Comparison of ENCODE assay signal across 29 cellular contexts in genomic region chr12:109707470-109707821, GRCh38. TPM values are rescaled to one million over a fixed set of nuclear protein-coding genes. Genes with fewer than 3 reads are reported as not detected.
"Had no signal": no experiment of that assay in that cellular context is flagged by ENCODE, and none has a peak within 500 bp of the region (broad histone marks: within the 10 kb centered on the region; RNA-seq: fewer than 3 reads in every experiment).

No MANE protein-coding gene starts in this region.

- H3K27me3 ChIP-seq: vagina had no signal

- H3K4me2 ChIP-seq: SK-N-SH had no signal

- ATAC-seq: activated CD8-positive, alpha-beta memory T cell treated with anti-CD3 and anti-CD28 coated beads, Interleukin-2, amount 10 ng/mL, durations not matched to agents 7 days and 5 days; activated CD8-positive, alpha-beta T cell treated with anti-CD3 and anti-CD28 coated beads, Interleukin-2, amount 10 ng/mL, durations not matched to agents 7 days and 5 days; gastroesophageal sphincter; right cardiac atrium; stimulated activated naive CD8-positive, alpha-beta T cell treated with anti-CD3 and anti-CD28 coated beads, Interleukin-15, Interleukin-2, amounts not matched to agents 100 U/mL and 50 U/mL, for 24 hours had no signal

- H3K36me3 ChIP-seq: brain microvascular endothelial cell, gastroesophageal sphincter, thoracic aorta, vagina had no signal

- H3K27ac Mint-ChIP-seq: activated CD8-positive, alpha-beta memory T cell treated with anti-CD3 and anti-CD28 coated beads, Interleukin-2, amount 10 ng/mL, durations not matched to agents 7 days and 5 days; activated CD8-positive, alpha-beta T cell treated with anti-CD3 and anti-CD28 coated beads, Interleukin-2, amount 10 ng/mL, durations not matched to agents 7 days and 5 days; activated naive CD8-positive, alpha-beta T cell; immature natural killer cell; nephron progenitor cell; T-helper 1 cell treated with Interleukin-12 subunit alpha and Interleukin-12 subunit beta and Interleukin-4 antibody, amounts not matched to agents 30 μg/mL and 1 μg/mL, for 36 hours had no signal

- H2AFZ ChIP-seq: parathyroid adenoma had no signal

- H3K4me1 Mint-ChIP-seq: activated CD8-positive, alpha-beta memory T cell treated with anti-CD3 and anti-CD28 coated beads, Interleukin-2, amount 10 ng/mL, durations not matched to agents 7 days and 5 days; immature natural killer cell had no signal

- H3K4me3 Mint-ChIP-seq: activated CD8-positive, alpha-beta memory T cell treated with anti-CD3 and anti-CD28 coated beads, Interleukin-2, amount 10 ng/mL, durations not matched to agents 7 days and 5 days; activated CD8-positive, alpha-beta T cell treated with anti-CD3 and anti-CD28 coated beads, Interleukin-2, amount 10 ng/mL, durations not matched to agents 7 days and 5 days; activated naive CD8-positive, alpha-beta T cell; immature natural killer cell; nephron progenitor cell; T-helper 1 cell treated with Interleukin-12 subunit alpha and Interleukin-12 subunit beta and Interleukin-4 antibody, amounts not matched to agents 30 μg/mL and 1 μg/mL, for 36 hours had no signal

- H3K4me3 ChIP-seq: gastroesophageal sphincter, lung, mucosa of descending colon, thoracic aorta, vagina had no signal

- H3K27ac ChIP-seq: brain microvascular endothelial cell, gastroesophageal sphincter, parathyroid adenoma, thoracic aorta, vagina had no signal

- H3K4me1 ChIP-seq: vagina had no signal

- H3K9me3 ChIP-seq: gastroesophageal sphincter, mucosa of descending colon, SK-N-SH, thoracic aorta, vagina had no signal

- FAIRE-seq: endothelial cell of umbilical vein, TTC549 had no signal

- H3K79me2 ChIP-seq: parathyroid adenoma had no signal

- H3K9me3 Mint-ChIP-seq: immature natural killer cell; nephron progenitor cell; T-helper 1 cell treated with Interleukin-12 subunit alpha and Interleukin-12 subunit beta and Interleukin-4 antibody, amounts not matched to agents 30 μg/mL and 1 μg/mL, for 36 hours had no signal

- H3K36me3 Mint-ChIP-seq: activated CD8-positive, alpha-beta memory T cell treated with anti-CD3 and anti-CD28 coated beads, Interleukin-2, amount 10 ng/mL, durations not matched to agents 7 days and 5 days; activated naive CD8-positive, alpha-beta T cell; immature natural killer cell had no signal

- H3K9ac ChIP-seq: parathyroid adenoma, SK-N-SH had no signal

- DNase-seq: activated CD4-positive, alpha-beta T cell treated with anti-CD3 and anti-CD28 coated beads, Interleukin-2, amount 50 U/mL, for 1 hour; activated CD4-positive, CD25-positive, alpha-beta regulatory T cell treated with anti-CD3 and anti-CD28 coated beads, Interleukin-2, amount 50 U/mL, for 72 hours; activated CD8-positive, alpha-beta memory T cell treated with anti-CD3 and anti-CD28 coated beads, Interleukin-2, amount 10 ng/mL, durations not matched to agents 7 days and 5 days; activated CD8-positive, alpha-beta T cell treated with anti-CD3 and anti-CD28 coated beads, Interleukin-2, amount 10 ng/mL, durations not matched to agents 7 days and 5 days; activated effector memory CD4-positive, alpha-beta T cell treated with Interleukin-2 at 50 U/mL for 16 hours; activated naive CD4-positive, alpha-beta T cell treated with Interleukin-2 at 50 U/mL for 16 hours; aorta; brain microvascular endothelial cell; cortex of kidney; immature natural killer cell; nephron progenitor cell; right cardiac atrium; stimulated activated CD4-positive, alpha-beta T cell treated with anti-CD3 and anti-CD28 coated beads, Interleukin-4, amount 100 ng/mL, for 1 hour; stimulated activated naive CD8-positive, alpha-beta T cell treated with anti-CD3 and anti-CD28 coated beads, Interleukin-15, Interleukin-2, amounts not matched to agents 100 U/mL and 50 U/mL, for 24 hours; SW 1271; T-helper 9 cell; trophoblast cell had no signal

RNA-seq across cellular contexts. Expression of gene FAM222A, which starts 6.2 kb away (rescaled TPM):
- total RNA-seq: fibroblast of lung had no signal
